Comparison of ENCODE assay signal across 8 cellular contexts in genomic region chr3:107421170-107421792, GRCh38. TPM values are rescaled to one million over a fixed set of nuclear protein-coding genes. Genes with fewer than 3 reads are reported as not detected.
DNase-seq lines count a peak whose midpoint lies in the region; ATAC-seq, FAIRE-seq and TF ChIP-seq lines count a peak whose summit lies in the region.

No MANE protein-coding gene starts in this region.

- H3K4me3 Mint-ChIP-seq in T-helper 2 cell treated with Interferon-gamma antibody and Interleukin-4, amounts not matched to agents 5 μg/mL and 100 μg/mL, for 36 hours = peak overlapping the region; percentile 71

- no peak overlapping the region for H3K27ac Mint-ChIP-seq in T-helper 2 cell treated with Interferon-gamma antibody and Interleukin-4, amounts not matched to agents 5 μg/mL and 100 μg/mL, for 36 hours

- peaks cover 3% of the 10 kb centered on the region for H3K4me1 Mint-ChIP-seq in T-helper 2 cell treated with Interferon-gamma antibody and Interleukin-4, amounts not matched to agents 5 μg/mL and 100 μg/mL, for 36 hours (ENCODE audit: low read depth)

- H3K9me3 Mint-ChIP-seq in T-helper 2 cell treated with Interferon-gamma antibody and Interleukin-4, amounts not matched to agents 5 μg/mL and 100 μg/mL, for 36 hours = no peaks in the 10 kb centered on the region

- ATAC-seq in HG02678 (IDR thresholded peaks at IDR 0.05; ENCODE audit: unreplicated experiment) = peak; percentile 91

- FAIRE-seq in GM12891 (lab: Jason Lieb, UNC) = peak; percentile 41

- DNase-seq in Ammon's horn (ENCODE audit: low spot score) (peak; percentile 89), GM12891 (ENCODE audit: insufficient read length, low spot score) (no peak), NCI-H1048 (lab: John Stamatoyannopoulos, UW) (peak; percentile 9), fibroblast of peridontal ligament (ENCODE audit: extremely low read depth) (peak; percentile 87), occipital lobe (lab: John Stamatoyannopoulos, UW) (peak; percentile 2)
- DNase-seq in T-helper 2 cell treated with Interferon-gamma antibody and Interleukin-4, amounts not matched to agents 5 μg/mL and 100 μg/mL, for 36 hours (ENCODE audit: low spot score) = peak; percentile 7
- DNase-seq in stimulated activated CD4-positive, alpha-beta T cell treated with anti-CD3 and anti-CD28 coated beads, Interleukin-2, amount 100 ng/mL, for 48 hours = no peak

- peaks cover 41% of the 10 kb centered on the region for H3K27me3 Mint-ChIP-seq in T-helper 2 cell treated with Interferon-gamma antibody and Interleukin-4, amounts not matched to agents 5 μg/mL and 100 μg/mL, for 36 hours (ENCODE audit: low read depth)

- no peaks in the 10 kb centered on the region for H3K36me3 Mint-ChIP-seq in T-helper 2 cell treated with Interferon-gamma antibody and Interleukin-4, amounts not matched to agents 5 μg/mL and 100 μg/mL, for 36 hours (ENCODE audit: low read depth)

- TF ChIP-seq POLR2A in GM12891 (IDR thresholded peaks at IDR 0.05; ENCODE audit: low read depth, low read length) = no peak

TF ChIP-seq in GM12891, 5 proteins besides CTCF, POLR2A, EP300 and RAD21:
- TF ChIP-seq POLR2AphosphoS5 (IDR thresholded peaks at IDR 0.05; ENCODE audit: low read depth, low read length) (no peak), SPI1 (IDR thresholded peaks at IDR 0.05; ENCODE audit: low read depth, low read length) (peak; percentile 33; the same call in 1 of the 2 replicates), PAX5 (IDR thresholded peaks at IDR 0.05; ENCODE audit: insufficient read depth, low read length, severe bottlenecking) (no peak), POU2F2 (IDR thresholded peaks at IDR 0.05; ENCODE audit: low read depth, low read length) (no peak), TAF1 (IDR thresholded peaks at IDR 0.05; ENCODE audit: low read depth, low read length) (no peak)

RNA-seq across cellular contexts. Expression of gene CCDC54, which starts 44.0 kb away (rescaled TPM):
- polyA plus RNA-seq in GM12891 (2012; ENCODE audit: low read depth, missing spikeins) = not detected
- total RNA-seq in occipital lobe = 0.16 TPM

Comparison
In these comparisons a context has a peak if more than half of its experiments do, and no peak if none do; other contexts are left out.
1. DNase-seq: peak in Ammon's horn (single experiment), NCI-H1048 (single experiment), T-helper 2 cell treated with Interferon-gamma antibody and Interleukin-4, amounts not matched to agents 5 μg/mL and 100 μg/mL, for 36 hours (single experiment), fibroblast of peridontal ligament (single experiment) and occipital lobe (single experiment); none in GM12891 (single experiment) and stimulated activated CD4-positive, alpha-beta T cell treated with anti-CD3 and anti-CD28 coated beads, Interleukin-2, amount 100 ng/mL, for 48 hours (0 of 2).